ENCODE assay signal across 28 cellular contexts in genomic region chr16:9191274-9191850, GRCh38.
"Had no signal": no experiment of that assay in that cellular context is flagged by ENCODE, and none has a peak within 500 bp of the region (broad histone marks: within the 10 kb centered on the region; RNA-seq: fewer than 3 reads in every experiment).

No MANE protein-coding gene starts in this region.

- H3K4me3 ChIP-seq: pancreas, prostate gland, skin epidermis, smooth muscle cell, spleen, suprapubic skin, testis, tibial artery, transverse colon, upper lobe of right lung, vagina had no signal

- H3K9me3 ChIP-seq: neutrophil, pancreas, prostate gland, spleen, suprapubic skin, testis, tibial artery, transverse colon, upper lobe of right lung, vagina had no signal

- H3K27ac ChIP-seq: neutrophil, pancreas, prostate gland, skin epidermis, spleen, suprapubic skin, testis, tibial artery, transverse colon, upper lobe of right lung, vagina had no signal

- H3K27me3 ChIP-seq: neutrophil, pancreas, testis, transverse colon, upper lobe of right lung, vagina had no signal

- DNase-seq: naive thymus-derived CD8-positive, alpha-beta T cell; nephron progenitor cell; nucleus accumbens; pancreas; right cardiac atrium; spleen; stimulated activated CD4-positive, alpha-beta T cell treated with anti-CD3 and anti-CD28 coated beads, Interleukin-12 subunit alpha, Interleukin-12 subunit beta, amount 100 ng/mL, for 4 hours; stimulated activated CD4-positive, alpha-beta T cell treated with anti-CD3 and anti-CD28 coated beads, Interleukin-1b, Interleukin-23, amount 100 ng/mL, for 48 hours; stimulated activated CD4-positive, alpha-beta T cell treated with anti-CD3 and anti-CD28 coated beads, Interleukin-4, amount 100 ng/mL, for 1 hour; stimulated activated CD4-positive, alpha-beta T cell treated with anti-CD3 and anti-CD28 coated beads, Interleukin-4, amount 100 ng/mL, for 4 hours; stimulated activated CD8-positive, alpha-beta memory T cell treated with anti-CD3 and anti-CD28 coated beads, Interleukin-4, amount 100 ng/mL, for 48 hours; stimulated activated naive CD4-positive, alpha-beta T cell; stimulated activated naive CD8-positive, alpha-beta T cell treated with anti-CD3 and anti-CD28 coated beads, Interleukin-15, amount 100 ng/mL, for 72 hours; stimulated activated naive CD8-positive, alpha-beta T cell treated with anti-CD3 and anti-CD28 coated beads, Interleukin-15, Interleukin-2, amounts not matched to agents 100 U/mL and 50 U/mL, for 24 hours; substantia nigra; testis; tibial artery; transverse colon; upper lobe of right lung had no signal

- H3K4me2 ChIP-seq: smooth muscle cell had no signal

- H3K36me3 ChIP-seq: neutrophil, pancreas, prostate gland, spleen, suprapubic skin, tibial artery, transverse colon, upper lobe of right lung, vagina had no signal

- FAIRE-seq: pancreas had no signal

- H3K4me1 ChIP-seq: pancreas, prostate gland, spleen, suprapubic skin, testis, tibial artery, transverse colon, upper lobe of right lung, vagina had no signal

- ATAC-seq: naive thymus-derived CD8-positive, alpha-beta T cell; natural killer cell treated with Interleukin-12 subunit alpha and Interleukin-12 subunit beta and Interleukin-15 and Interleukin-18, amount 100 ng/mL, for 72 hours; pancreas; right cardiac atrium; sciatic nerve; stimulated activated memory B cell treated with anti-CD40 and anti-IgM and Interleukin-4, amounts not matched to agents 10 μg/mL and 1 μg/mL and 100 μg/mL, for 72 hours; stimulated activated naive CD8-positive, alpha-beta T cell treated with anti-CD3 and anti-CD28 coated beads, Interleukin-15, amount 100 ng/mL, for 72 hours; stimulated activated naive CD8-positive, alpha-beta T cell treated with anti-CD3 and anti-CD28 coated beads, Interleukin-15, Interleukin-2, amounts not matched to agents 100 U/mL and 50 U/mL, for 24 hours; upper lobe of right lung had no signal
